ENCODE assay signal across 8 cellular contexts in genomic region chr2:166419616-166419934, GRCh38. TPM values are rescaled to one million over a fixed set of nuclear protein-coding genes. Genes with fewer than 3 reads are reported as not detected.
DNase-seq lines count a peak whose midpoint lies in the region; TF ChIP-seq lines count a peak whose summit lies in the region.
"Had no signal": no experiment of that assay in that cellular context is flagged by ENCODE, and none has a peak within 500 bp of the region (broad histone marks: within the 10 kb centered on the region; RNA-seq: fewer than 3 reads in every experiment).

No MANE protein-coding gene starts in this region.

- H3K4me3 ChIP-seq in choroid plexus epithelial cell (ENCODE audit: low read depth, low read length) = no peak overlapping the region
- no peak overlapping the region for H3K4me3 ChIP-seq in transverse colon

- DNase-seq in GM10248 (ENCODE audit: extremely low spot score) (no peak), NCI-H2227 (lab: John Stamatoyannopoulos, UW; ENCODE audit: unreplicated experiment) (peak; percentile 65), choroid plexus epithelial cell (ENCODE audit: low read depth) (peak; percentile 81), osteocyte (ENCODE audit: extremely low spot score, unreplicated experiment) (no peak), hepatic stellate cell (ENCODE audit: low spot score) (no peak), transverse colon (no peak), midbrain (lab: John Stamatoyannopoulos, UW) (no peak)

- intact Hi-C loops in transverse colon (cut with DNase I; ENCODE audit: low total_unique reads) = no loop called here

- H3K4me1 ChIP-seq in transverse colon = no peaks in the 10 kb centered on the region

- no peak overlapping the region for H3K27ac ChIP-seq in transverse colon
- H3K27ac ChIP-seq: neutrophil had no signal

- TF ChIP-seq CTCF in GM10248 (IDR thresholded peaks at IDR 0.05; ENCODE audit: control extremely low read depth, extremely low read depth, low read depth, missing control alignments) = peak; percentile 17
- peak; percentile 63 for TF ChIP-seq CTCF in choroid plexus epithelial cell (conservative IDR thresholded peaks at IDR 0.05; ENCODE audit: low read depth, low read length)
- peak; percentile 70 for TF ChIP-seq CTCF in osteocyte (IDR thresholded peaks at IDR 0.05)
- TF ChIP-seq CTCF in transverse colon (IDR thresholded peaks at IDR 0.05) = peak in 2 of 5 experiments; percentile 11 to 15

- no peaks in the 10 kb centered on the region for H3K27me3 ChIP-seq in transverse colon
- H3K27me3 ChIP-seq: neutrophil had no signal

- TF ChIP-seq POLR2A in transverse colon (IDR thresholded peaks at IDR 0.05) = no peak

- H3K9me3 Mint-ChIP-seq in osteocyte (ENCODE audit: unreplicated experiment) = peaks cover 6% of the 10 kb centered on the region

- POLR2A ChIA-PET in GM10248 (lab: Yijun Ruan, JAX) = no interaction called here

- H3K4me3 Mint-ChIP-seq in osteocyte (ENCODE audit: unreplicated experiment) = no peak overlapping the region

- in situ Hi-C loops in transverse colon (cut with MboI; ENCODE audit: low pct_ligation_motif_present in 1 of 4, low pct_unique_long_range_greater_than_20kb in 1 of 4, low sequenced_read_pairs in 3 of 4) = no loop called here

- H3K27me3 Mint-ChIP-seq in osteocyte (ENCODE audit: unreplicated experiment) = no peaks in the 10 kb centered on the region

- no peak for TF ChIP-seq EP300 in transverse colon (IDR thresholded peaks at IDR 0.05; ENCODE audit: low read depth)

- no peaks in the 10 kb centered on the region for H3K9me3 ChIP-seq in transverse colon
- H3K9me3 ChIP-seq: neutrophil had no signal

- no peaks in the 10 kb centered on the region for H3K36me3 ChIP-seq in transverse colon
- H3K36me3 ChIP-seq: neutrophil had no signal

- CTCF ChIA-PET in GM10248 (lab: Yijun Ruan, JAX) = no interaction called here

- H3K27ac Mint-ChIP-seq in osteocyte (ENCODE audit: unreplicated experiment) = no peak overlapping the region

- no peaks in the 10 kb centered on the region for H3K4me1 Mint-ChIP-seq in osteocyte (ENCODE audit: unreplicated experiment)

- no peaks in the 10 kb centered on the region for H3K36me3 Mint-ChIP-seq in osteocyte (ENCODE audit: unreplicated experiment)

- 75 to 77% methylated on average over 2 of the region's 2 CpGs for WGBS in transverse colon (ENCODE audit: low coverage in 1 of 2), 2 donors

RNA-seq across cellular contexts. Expression of gene SCN9A, which starts 43.8 kb away (rescaled TPM):
- total RNA-seq in osteocyte (6.6 and 6.8 TPM in 2 replicates), transverse colon (10 to 100 TPM; 13.1 to 35.8 (median 24.5) TPM)

Comparison
In these comparisons a context has a peak if more than half of its experiments do, and no peak if none do; other contexts are left out.
1. DNase-seq: peak in NCI-H2227 (single experiment) and choroid plexus epithelial cell (single experiment); none in GM10248 (single experiment), osteocyte (single experiment), hepatic stellate cell (single experiment), transverse colon (single experiment) and midbrain (single experiment).